ENCODE assay signal across 25 cellular contexts in genomic region chr5:164237531-164237930, GRCh38.
"Had no signal": no experiment of that assay in that cellular context is flagged by ENCODE, and none has a peak within 500 bp of the region (broad histone marks: within the 10 kb centered on the region; RNA-seq: fewer than 3 reads in every experiment).

No MANE protein-coding gene starts in this region.

- H3K36me3 ChIP-seq: ascending aorta, breast epithelium, esophagus squamous epithelium, heart right ventricle, left ventricle myocardium inferior, right lobe of liver, thoracic aorta, uterus had no signal

- H3K27ac ChIP-seq: ascending aorta, breast epithelium, epithelial cell of prostate, esophagus squamous epithelium, heart right ventricle, left ventricle myocardium inferior, right lobe of liver, thoracic aorta, uterus had no signal

- H3K36me3 Mint-ChIP-seq: activated naive CD8-positive, alpha-beta T cell treated with anti-CD3 and anti-CD28 coated beads for 36 hours; T-cell had no signal

- H3K4me1 Mint-ChIP-seq: activated B cell treated with CpG ODN at 0.5 μM for 24 hours; activated CD4-positive, alpha-beta T cell treated with anti-CD3 and anti-CD28 coated beads for 36 hours; activated naive CD8-positive, alpha-beta T cell treated with anti-CD3 and anti-CD28 coated beads for 36 hours; central memory CD8-positive, alpha-beta T cell; T-cell had no signal

- H3K4me1 ChIP-seq: ascending aorta, breast epithelium, esophagus squamous epithelium, left ventricle myocardium inferior, right lobe of liver, uterus had no signal

- H3K27me3 ChIP-seq: ascending aorta, breast epithelium, esophagus squamous epithelium, heart right ventricle, right lobe of liver, uterus had no signal

- H3K27ac Mint-ChIP-seq: activated B cell treated with CpG ODN at 0.5 μM for 24 hours; activated CD4-positive, alpha-beta T cell treated with anti-CD3 and anti-CD28 coated beads for 36 hours; activated naive CD4-positive, alpha-beta T cell treated with anti-CD3 and anti-CD28 coated beads for 36 hours; activated naive CD8-positive, alpha-beta T cell treated with anti-CD3 and anti-CD28 coated beads for 36 hours; nephron; progenitor cell of endocrine pancreas; T-cell had no signal

- DNase-seq: activated B cell treated with CpG ODN at 0.5 μM for 24 hours; activated CD4-positive, alpha-beta T cell treated with anti-CD3 and anti-CD28 coated beads for 36 hours; activated CD4-positive, alpha-beta T cell treated with anti-CD3 and anti-CD28 coated beads, Interleukin-2, amount 50 U/mL, for 4 hours; activated CD8-positive, alpha-beta memory T cell treated with anti-CD3 and anti-CD28 coated beads for 24 hours; activated effector memory CD4-positive, alpha-beta T cell treated with anti-CD3 and anti-CD28 coated beads, Interleukin-2, amount 50 U/mL, for 16 hours; activated naive CD4-positive, alpha-beta T cell treated with anti-CD3 and anti-CD28 coated beads for 36 hours; activated naive CD8-positive, alpha-beta T cell treated with anti-CD3 and anti-CD28 coated beads for 36 hours; effector CD8-positive, alpha-beta T cell; esophagus squamous epithelium; foreskin melanocyte; heart right ventricle; left ventricle myocardium inferior; right lobe of liver; stimulated activated CD4-positive, alpha-beta T cell treated with anti-CD3 and anti-CD28 coated beads, Interleukin-2, amount 100 ng/mL, for 48 hours; stimulated activated naive CD8-positive, alpha-beta T cell treated with anti-CD3 and anti-CD28 coated beads, Interleukin-15, Interleukin-2, amounts not matched to agents 100 U/mL and 50 U/mL, for 24 hours; T-cell; trophoblast cell; uterus had no signal

- H3K27me3 Mint-ChIP-seq: activated B cell treated with CpG ODN at 0.5 μM for 24 hours; activated CD4-positive, alpha-beta T cell treated with anti-CD3 and anti-CD28 coated beads for 36 hours; activated naive CD8-positive, alpha-beta T cell treated with anti-CD3 and anti-CD28 coated beads for 36 hours; central memory CD8-positive, alpha-beta T cell; progenitor cell of endocrine pancreas; T-cell had no signal

- ATAC-seq: activated CD4-positive, alpha-beta T cell treated with anti-CD3 and anti-CD28 coated beads for 36 hours; heart right ventricle; right lobe of liver; stimulated activated naive CD8-positive, alpha-beta T cell treated with anti-CD3 and anti-CD28 coated beads, Interleukin-15, Interleukin-2, amounts not matched to agents 100 U/mL and 50 U/mL, for 24 hours; T-cell had no signal

- H3K4me3 ChIP-seq: ascending aorta, breast epithelium, esophagus squamous epithelium, heart right ventricle, left ventricle myocardium inferior, right lobe of liver, thoracic aorta, uterus had no signal

- H3K4me3 Mint-ChIP-seq: activated B cell treated with CpG ODN at 0.5 μM for 24 hours; activated CD4-positive, alpha-beta T cell treated with anti-CD3 and anti-CD28 coated beads for 36 hours; activated naive CD4-positive, alpha-beta T cell treated with anti-CD3 and anti-CD28 coated beads for 36 hours; activated naive CD8-positive, alpha-beta T cell treated with anti-CD3 and anti-CD28 coated beads for 36 hours; central memory CD8-positive, alpha-beta T cell; nephron; T-cell had no signal

- H3K9me3 ChIP-seq: ascending aorta, breast epithelium, esophagus squamous epithelium, heart right ventricle, left ventricle myocardium inferior, right lobe of liver, thoracic aorta, uterus had no signal

- H3K9me3 Mint-ChIP-seq: activated B cell treated with CpG ODN at 0.5 μM for 24 hours, nephron had no signal
